ENCODE assay signal across 8 cellular contexts in the genomic region with DNA sequence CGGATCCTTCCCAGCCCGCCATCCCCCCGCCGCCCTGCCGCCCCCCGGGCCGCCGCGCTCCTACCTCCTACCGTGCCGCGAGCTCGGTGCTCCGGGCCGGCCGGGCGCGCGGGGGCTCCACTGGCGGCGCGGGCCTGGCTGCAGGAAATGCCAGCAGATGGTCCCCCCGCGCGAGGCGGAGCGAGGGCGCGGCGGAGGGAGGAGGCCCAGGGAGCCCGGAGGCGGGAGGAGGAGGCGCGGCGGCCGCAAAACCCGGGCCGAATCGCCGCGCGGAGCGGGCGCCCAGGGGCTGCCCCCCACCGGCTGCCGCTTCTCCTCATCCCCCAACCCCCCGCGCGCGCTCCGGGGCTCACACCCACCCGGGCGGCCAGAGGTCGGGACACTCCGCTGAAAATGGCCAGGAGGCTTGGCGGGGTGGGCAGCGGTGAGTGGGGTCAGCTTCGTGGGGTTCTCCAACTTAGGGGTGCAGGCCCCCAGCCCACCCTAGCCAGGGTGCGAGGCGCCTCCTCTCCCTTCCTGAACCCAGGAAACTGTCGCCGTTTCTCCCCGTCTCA. TPM values are rescaled to one million over a fixed set of nuclear protein-coding genes. Genes with fewer than 3 reads are reported as not detected.
A peak's percentile ranks its signal among the peaks of the same experiment; 100 is the strongest.
DNase-seq lines count a peak whose midpoint lies in the region; ATAC-seq, FAIRE-seq and TF ChIP-seq lines count a peak whose summit lies in the region.

A gene with protein sequence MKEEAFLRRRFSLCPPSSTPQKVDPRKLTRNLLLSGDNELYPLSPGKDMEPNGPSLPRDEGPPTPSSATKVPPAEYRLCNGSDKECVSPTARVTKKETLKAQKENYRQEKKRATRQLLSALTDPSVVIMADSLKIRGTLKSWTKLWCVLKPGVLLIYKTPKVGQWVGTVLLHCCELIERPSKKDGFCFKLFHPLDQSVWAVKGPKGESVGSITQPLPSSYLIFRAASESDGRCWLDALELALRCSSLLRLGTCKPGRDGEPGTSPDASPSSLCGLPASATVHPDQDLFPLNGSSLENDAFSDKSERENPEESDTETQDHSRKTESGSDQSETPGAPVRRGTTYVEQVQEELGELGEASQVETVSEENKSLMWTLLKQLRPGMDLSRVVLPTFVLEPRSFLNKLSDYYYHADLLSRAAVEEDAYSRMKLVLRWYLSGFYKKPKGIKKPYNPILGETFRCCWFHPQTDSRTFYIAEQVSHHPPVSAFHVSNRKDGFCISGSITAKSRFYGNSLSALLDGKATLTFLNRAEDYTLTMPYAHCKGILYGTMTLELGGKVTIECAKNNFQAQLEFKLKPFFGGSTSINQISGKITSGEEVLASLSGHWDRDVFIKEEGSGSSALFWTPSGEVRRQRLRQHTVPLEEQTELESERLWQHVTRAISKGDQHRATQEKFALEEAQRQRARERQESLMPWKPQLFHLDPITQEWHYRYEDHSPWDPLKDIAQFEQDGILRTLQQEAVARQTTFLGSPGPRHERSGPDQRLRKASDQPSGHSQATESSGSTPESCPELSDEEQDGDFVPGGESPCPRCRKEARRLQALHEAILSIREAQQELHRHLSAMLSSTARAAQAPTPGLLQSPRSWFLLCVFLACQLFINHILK (minus strand): TSS at position 159 of the 554 bp plus-strand sequence. CDS start 36,162 bp downstream, outside the sequence.

- no TSS peak for BruUV-seq in GM12878 (replicated peaks; lab: Mats Ljungman, UMichigan)

- H3K4me1 ChIP-seq in GM12878 (ENCODE audit: control insufficient read depth, insufficient read depth, low read length) = no peaks in the 10 kb centered on the region
- peaks cover 67% of the 10 kb centered on the region for H3K4me1 ChIP-seq in vagina

- in situ Hi-C loops in GM12878 (cut with MboI) = no loop called here

- no peak for TF ChIP-seq RAD21 in GM12878 (IDR thresholded peaks at IDR 0.05; ENCODE audit: insufficient read depth, low read depth, low read length)

- no peaks in the 10 kb centered on the region for H3K79me2 ChIP-seq in GM12878 (ENCODE audit: control insufficient read depth, insufficient read depth, low read length)

- SMC1A ChIA-PET in GM12878 (lab: Charles Lee; ENCODE audit: uncharacterized antibody, unreplicated experiment) = no interaction called here

- peak within 1 kb of the TSS; percentile 85 for H3K4me3 Mint-ChIP-seq in T-helper 17 cell

- intact Hi-C loops in GM12878 (cut with micrococcal nuclease; ENCODE audit: unreplicated experiment) = no loop called here
- intact Hi-C loops in posterior vena cava (cut with DNase I) = no loop called here
- intact Hi-C loops in vagina (cut with DNase I) = no loop called here

- TF ChIP-seq POLR2A in GM12878 (IDR thresholded peaks at IDR 0.05; ENCODE audit: low read depth, low read length) (no peak; the same call in 1 of the 2 replicates), vagina (IDR thresholded peaks at IDR 0.05) (peak in 1 of 2 donors; percentile 74)

- H3K4me3 ChIP-seq in GM12878 (no peak within 1 kb of the TSS), vagina (peak within 1 kb of the TSS; percentile 67 to 87)

- H3K4me1 Mint-ChIP-seq in T-helper 17 cell = peaks cover 24% of the 10 kb centered on the region

- no peak within 1 kb of the TSS for H3K4me2 ChIP-seq in GM12878 (ENCODE audit: control insufficient read depth, insufficient read depth)

- TF ChIP-seq CTCF in GM12878 (IDR thresholded peaks at IDR 0.05 in 2 of 3, conservative IDR thresholded peaks at IDR 0.05 in 1 of 3; ENCODE audit: control insufficient read depth in 2 of 3, extremely low read depth in 1 of 3, insufficient read depth in 1 of 3, low read depth in 3 of 3, low read length in 3 of 3) (no peak), vagina (IDR thresholded peaks at IDR 0.05) (no peak)

- TF ChIP-seq EP300 in GM12878 (IDR thresholded peaks at IDR 0.05; ENCODE audit: borderline replicate concordance in 1 of 2, control insufficient read depth in 1 of 2, low read depth in 2 of 2, low read length in 2 of 2) = no peak

- no peaks in the 10 kb centered on the region for H3K9me3 ChIP-seq in T-helper 17 cell (ENCODE audit: control insufficient read depth, low read length, poor library complexity, severe bottlenecking)
- no peaks in the 10 kb centered on the region for H3K9me3 ChIP-seq in GM12878 (replicated peaks; ENCODE audit: control insufficient read depth, insufficient read depth, low read length)
- no peaks in the 10 kb centered on the region for H3K9me3 ChIP-seq in vagina

- peaks cover 14 to 15% of the 10 kb centered on the region in 2 experiments for H3K27me3 ChIP-seq in GM12878 (replicated peaks in 1 of 2; ENCODE audit: control insufficient read depth in 2 of 2, insufficient read depth in 2 of 2, low read length in 1 of 2)
- H3K27me3 ChIP-seq in vagina = no peaks in the 10 kb centered on the region

- DNase-seq in 8988T = peak; percentile 86
- peak; percentile 38 for DNase-seq in HPDE6-E6E7 (ENCODE audit: extremely low spot score)
- DNase-seq in T-helper 17 cell = peak in 2 of 3 donors; percentile 17 to 19
- no peak for DNase-seq in GM12878 (ENCODE audit: low read depth, low spot score)
- DNase-seq in hepatic stellate cell (ENCODE audit: low spot score) = peak; percentile 87
- DNase-seq in posterior vena cava (ENCODE audit: low spot score) = peak; percentile 93
- DNase-seq in vagina (ENCODE audit: extremely low spot score in 2 of 2) = no peak
- no peak for DNase-seq in NCI-H1092 treated with DMSO at 0.1 percent for 48 hours (lab: John Stamatoyannopoulos, UW)

- no peaks in the 10 kb centered on the region for H4K20me1 ChIP-seq in GM12878 (ENCODE audit: control insufficient read depth, insufficient read depth)

- 0% methylated on average over 22 of the region's 63 CpGs for WGBS in GM12878 (ENCODE audit: insufficient coverage, insufficient replicate concordance, low lambda C conversion rate, missing lambda C conversion rate)

- no peak within 1 kb of the TSS for H3K9ac ChIP-seq in GM12878 (ENCODE audit: control insufficient read depth, insufficient read depth, low read length)

- H3K36me3 Mint-ChIP-seq in T-helper 17 cell (ENCODE audit: low read depth) = no peaks in the 10 kb centered on the region

- RAD21 ChIA-PET in GM12878 (lab: Charles Lee; ENCODE audit: unreplicated experiment) = no interaction called here

- H3K36me3 ChIP-seq in GM12878 (ENCODE audit: control insufficient read depth in 2 of 2, insufficient read depth in 2 of 2, low read length in 1 of 2) (no peaks in the 10 kb centered on the region), vagina (no peaks in the 10 kb centered on the region)

- H3K27ac Mint-ChIP-seq in T-helper 17 cell = peak within 1 kb of the TSS; percentile 34

- ATAC-seq in T-helper 17 cell = peak; percentile 71
- no peak for ATAC-seq in GM12878

- H3K27me3 Mint-ChIP-seq in T-helper 17 cell = peaks cover 40% of the 10 kb centered on the region

- H3K27ac ChIP-seq in GM12878 (ENCODE audit: control insufficient read depth, insufficient read depth) = no peak within 1 kb of the TSS
- H3K27ac ChIP-seq in vagina = peak within 1 kb of the TSS; percentile 85

- FAIRE-seq in GM12878 (lab: Jason Lieb, UNC) = no peak

- POLR2A ChIA-PET in GM12878 (lab: Charles Lee) = no interaction called here

- CTCF ChIA-PET in GM12878 (lab: Yijun Ruan, JAX) = no interaction called here

- no peak within 1 kb of the TSS for H2AFZ ChIP-seq in GM12878 (ENCODE audit: control insufficient read depth, low read depth, low read length)

TF ChIP-seq in GM12878, 131 proteins besides CTCF, POLR2A, EP300 and RAD21:
- TF ChIP-seq ZNF274 (IDR thresholded peaks at IDR 0.05; ENCODE audit: insufficient read depth, insufficient read length) (no peak), NFXL1 (IDR thresholded peaks at IDR 0.05; ENCODE audit: borderline replicate concordance) (no peak), SUZ12 (IDR thresholded peaks at IDR 0.05; ENCODE audit: unreplicated experiment) (peak; percentile 55), YBX1 (IDR thresholded peaks at IDR 0.05) (no peak), MYB (IDR thresholded peaks at IDR 0.05; ENCODE audit: borderline replicate concordance, low read depth, low read length) (no peak), KLF5 (IDR thresholded peaks at IDR 0.05; ENCODE audit: partially characterized antibody) (no peak)
- TF ChIP-seq, protein P1, sequence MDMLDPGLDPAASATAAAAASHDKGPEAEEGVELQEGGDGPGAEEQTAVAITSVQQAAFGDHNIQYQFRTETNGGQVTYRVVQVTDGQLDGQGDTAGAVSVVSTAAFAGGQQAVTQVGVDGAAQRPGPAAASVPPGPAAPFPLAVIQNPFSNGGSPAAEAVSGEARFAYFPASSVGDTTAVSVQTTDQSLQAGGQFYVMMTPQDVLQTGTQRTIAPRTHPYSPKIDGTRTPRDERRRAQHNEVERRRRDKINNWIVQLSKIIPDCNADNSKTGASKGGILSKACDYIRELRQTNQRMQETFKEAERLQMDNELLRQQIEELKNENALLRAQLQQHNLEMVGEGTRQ (IDR thresholded peaks at IDR 0.05; ENCODE audit: borderline replicate concordance, low read depth, low read length) = no peak

RNA-seq across cellular contexts. Expression of the gene that starts here (rescaled TPM):
- total RNA-seq in T-helper 17 cell (1 to 10 TPM; 6.8 to 8.1 TPM), GM12878 (2014; rRNA removed) (not detected in 2 replicates), GM12878 (2014; rRNA removed; fragmentation: Illumina TruSeq; extraction: Trizol) (not detected in 2 replicates), GM12878 (2021) (0.45 TPM in 1 of 2 replicates, not detected in the other), posterior vena cava (10 to 100 TPM; 61.2 to 84.0 TPM), vagina (88.4 TPM)
- not detected in 2 replicates for total RNA-seq in GM12878 (2013; cell fraction: nucleolus; rRNA removed)
- polyA plus RNA-seq in GM12878 (2011; ENCODE audit: low read depth) = not detected
- polyA plus RNA-seq in GM12878 (2011; rRNA removed) (not detected in 2 replicates), GM12878 (2014; fragmentation: Illumina TruSeq; extraction: Trizol) (not detected in 2 replicates), GM12878 (2014; fragmentation: Nextera tagmentation; extraction: Ambion mirVana) (not detected), GM12878 (2014; rRNA removed) (not detected in 2 replicates), GM12878 (2016; fragmentation: Nextera tagmentation; extraction: Ambion mirVana) (not detected)
- 0.07 and 0.17 TPM in 2 replicates for polyA plus RNA-seq in GM12878 (2011; cell fraction: cytosol; rRNA removed)
- 0.85 and 1.0 TPM in 2 replicates for polyA plus RNA-seq in GM12878 (2011; cell fraction: nucleus; rRNA removed)
- polyA plus RNA-seq in GM12878 (2012) = not detected in 2 replicates
- 0.57 TPM in 1 of 2 replicates, not detected in the other for polyA minus RNA-seq in GM12878 (2011; rRNA and poly(A)+ RNA removed)
- 0.62 TPM in 1 of 2 replicates, not detected in the other for polyA minus RNA-seq in GM12878 (2011; cell fraction: cytosol; rRNA and poly(A)+ RNA removed)
- polyA minus RNA-seq in GM12878 (2011; cell fraction: nucleus; rRNA and poly(A)+ RNA removed) = 0.48 and 0.60 TPM in 2 replicates

Comparison
In these comparisons a context has a peak if more than half of its experiments do, and no peak if none do; other contexts are left out.
1. RNA of the gene that starts here (total RNA-seq): 88.4 TPM in vagina (single experiment), 61.2 to 84.0 TPM in posterior vena cava and 6.8 to 8.1 TPM in T-helper 17 cell; 0.45 TPM in GM12878; every median in the first group is over 4 times any median in the second.
2. DNase-seq: peak in 8988T (single experiment), HPDE6-E6E7 (single experiment), T-helper 17 cell (2 of 3), hepatic stellate cell (single experiment) and posterior vena cava (single experiment); none in GM12878 (single experiment), vagina (0 of 2) and NCI-H1092 treated with DMSO at 0.1 percent for 48 hours (single experiment).